8 cellular contexts compared by ENCODE assay signal in genomic region chr22:50544078-50544745, GRCh38. TPM values are rescaled to one million over a fixed set of nuclear protein-coding genes. Genes with fewer than 3 reads are reported as not detected.
DNase-seq lines count a peak whose midpoint lies in the region; ATAC-seq, FAIRE-seq and TF ChIP-seq lines count a peak whose summit lies in the region.

No MANE protein-coding gene starts in this region.

- H3K27me3 Mint-ChIP-seq in activated CD8-positive, alpha-beta T cell treated with anti-CD3 and anti-CD28 coated beads for 36 hours = no peaks in the 10 kb centered on the region

- H3K4me1 Mint-ChIP-seq in activated CD8-positive, alpha-beta T cell treated with anti-CD3 and anti-CD28 coated beads for 36 hours (ENCODE audit: low read depth) = peaks cover 58% of the 10 kb centered on the region
- H3K4me1 Mint-ChIP-seq in stimulated activated effector memory CD8-positive, alpha-beta T cell treated with anti-CD3 and anti-CD28 coated beads, Interleukin-12 subunit alpha, Interleukin-12 subunit beta, amount 100 ng/mL, for 72 hours = peaks cover 60% of the 10 kb centered on the region

- H3K4me3 Mint-ChIP-seq in activated CD8-positive, alpha-beta T cell treated with anti-CD3 and anti-CD28 coated beads for 36 hours = peak overlapping the region; percentile 38
- peak overlapping the region; percentile 64 for H3K4me3 Mint-ChIP-seq in stimulated activated effector memory CD8-positive, alpha-beta T cell treated with anti-CD3 and anti-CD28 coated beads, Interleukin-12 subunit alpha, Interleukin-12 subunit beta, amount 100 ng/mL, for 72 hours

- H3K27ac ChIP-seq in MM.1S (ENCODE audit: low read length) (no peak overlapping the region), H1 (ENCODE audit: low read depth, low read length) (no peak overlapping the region), mucosa of rectum (ENCODE audit: low read depth in 2 of 2, low read length in 2 of 2) (peak overlapping the region; percentile 45 to 65)

- H2BK120ac ChIP-seq in H1 (replicated peaks; ENCODE audit: low read depth, low read length) = no peak overlapping the region

- H3K56ac ChIP-seq in H1 (replicated peaks; ENCODE audit: insufficient read length, low read depth, low read length) = no peak overlapping the region

- H3K27me3 ChIP-seq in MM.1S (replicated peaks; ENCODE audit: insufficient read depth, low read length) (peaks cover 25% of the 10 kb centered on the region), H1 (replicated peaks in 1 of 4; ENCODE audit: control insufficient read depth in 3 of 4, extremely low read depth in 1 of 4, insufficient read depth in 3 of 4, low read length in 3 of 4) (peaks cover 0 to 13% (median 6%) of the 10 kb centered on the region in 4 experiments; a peak in 5 of 7 replicates), mucosa of rectum (ENCODE audit: control insufficient read depth in 2 of 2, insufficient read depth in 2 of 2, low read length in 2 of 2) (peaks cover 5 to 13% of the 10 kb centered on the region in 2 donors)

- no peaks in the 10 kb centered on the region for H3K9me3 Mint-ChIP-seq in activated CD8-positive, alpha-beta T cell treated with anti-CD3 and anti-CD28 coated beads for 36 hours
- no peaks in the 10 kb centered on the region for H3K9me3 Mint-ChIP-seq in stimulated activated effector memory CD8-positive, alpha-beta T cell treated with anti-CD3 and anti-CD28 coated beads, Interleukin-12 subunit alpha, Interleukin-12 subunit beta, amount 100 ng/mL, for 72 hours

- peak overlapping the region; percentile 62 for H2AFZ ChIP-seq in MM.1S (ENCODE audit: low read length)
- no peak overlapping the region for H2AFZ ChIP-seq in H1 (ENCODE audit: low read length)

- H3K36me3 ChIP-seq in MM.1S (replicated peaks; ENCODE audit: insufficient read depth, low read length) (no peaks in the 10 kb centered on the region), H1 (ENCODE audit: control insufficient read depth in 2 of 4, insufficient read depth in 4 of 4, low read length in 3 of 4) (no peaks in the 10 kb centered on the region), mucosa of rectum (ENCODE audit: control insufficient read depth in 2 of 2, insufficient read depth in 2 of 2, low read length in 2 of 2) (no peaks in the 10 kb centered on the region)

- CTCF ChIA-PET in activated CD8-positive, alpha-beta T cell treated with anti-CD3 and anti-CD28 coated beads for 36 hours (lab: Charles Lee) = interaction anchor here (0.9 to 4.6 kb wide), 6 partner anchors 10 to 76 kb away, joined by 3 to 32 read pairs (median 6); partner anchors contain the start of genes SCO2 and SYCE3
- CTCF ChIA-PET in H1 (lab: Charles Lee; ENCODE audit: partially characterized antibody) = interaction anchor here (0.8 to 1.5 kb wide), 4 partner anchors 8 to 150 kb away, joined by 3 to 9 read pairs (median 4); partner anchors contain the start of gene SCO2

- H3K18ac ChIP-seq in H1 (ENCODE audit: extremely low read depth, low read length) = no peak overlapping the region

- H3K9me3 ChIP-seq in MM.1S (replicated peaks; ENCODE audit: insufficient read depth, low read length) (no peaks in the 10 kb centered on the region), H1 (ENCODE audit: insufficient read depth in 2 of 2, low read depth in 1 of 2, low read length in 1 of 2) (no peaks in the 10 kb centered on the region), mucosa of rectum (ENCODE audit: control insufficient read depth in 2 of 2, low read length in 2 of 2) (no peaks in the 10 kb centered on the region)

- no peak for TF ChIP-seq POLR2A in H1 (IDR thresholded peaks at IDR 0.05; ENCODE audit: control extremely low read depth in 1 of 2, low read depth in 2 of 2, low read length in 2 of 2)

- no peak overlapping the region for H3K4ac ChIP-seq in H1 (replicated peaks; ENCODE audit: insufficient read length, low read depth, low read length)

- ATAC-seq in activated CD8-positive, alpha-beta T cell treated with anti-CD3 and anti-CD28 coated beads for 36 hours = peak; percentile 59
- peak; percentile 63 for ATAC-seq in stimulated activated effector memory CD8-positive, alpha-beta T cell treated with anti-CD3 and anti-CD28 coated beads, Interleukin-12 subunit alpha, Interleukin-12 subunit beta, amount 100 ng/mL, for 72 hours
- no peak for ATAC-seq in GM18519 (IDR thresholded peaks at IDR 0.05; ENCODE audit: low FRiP score, unreplicated experiment)

- H4K91ac ChIP-seq in H1 (replicated peaks; ENCODE audit: insufficient read length, low read length) = no peak overlapping the region

- H4K20me1 ChIP-seq in MM.1S (ENCODE audit: insufficient read depth, low read length) = no peaks in the 10 kb centered on the region
- no peaks in the 10 kb centered on the region for H4K20me1 ChIP-seq in H1 (replicated peaks in 1 of 2; ENCODE audit: control insufficient read depth in 1 of 2, insufficient read depth in 2 of 2, low read length in 2 of 2)

- no peak overlapping the region; the same call in none of the 2 replicates for H4K8ac ChIP-seq in H1 (ENCODE audit: extremely low read depth, insufficient read depth, low read length)

- no peak for FAIRE-seq in H1 (lab: Jason Lieb, UNC)

- H2BK15ac ChIP-seq in H1 (ENCODE audit: low read length) = peak overlapping the region; percentile 31; the same call in 1 of the 2 replicates

- peaks cover 28% of the 10 kb centered on the region for H3F3A ChIP-seq in MM.1S (ENCODE audit: insufficient read depth, low read length)

- H3K27ac Mint-ChIP-seq in activated CD8-positive, alpha-beta T cell treated with anti-CD3 and anti-CD28 coated beads for 36 hours = peak overlapping the region; percentile 80
- peak overlapping the region; percentile 85 for H3K27ac Mint-ChIP-seq in stimulated activated effector memory CD8-positive, alpha-beta T cell treated with anti-CD3 and anti-CD28 coated beads, Interleukin-12 subunit alpha, Interleukin-12 subunit beta, amount 100 ng/mL, for 72 hours

- no peak overlapping the region for H2AK5ac ChIP-seq in H1 (ENCODE audit: low read depth, low read length)

- peaks cover 2% of the 10 kb centered on the region for H3K36me3 Mint-ChIP-seq in activated CD8-positive, alpha-beta T cell treated with anti-CD3 and anti-CD28 coated beads for 36 hours (ENCODE audit: low read depth)
- H3K36me3 Mint-ChIP-seq in stimulated activated effector memory CD8-positive, alpha-beta T cell treated with anti-CD3 and anti-CD28 coated beads, Interleukin-12 subunit alpha, Interleukin-12 subunit beta, amount 100 ng/mL, for 72 hours = peaks cover 22% of the 10 kb centered on the region

- no peak overlapping the region for H3K14ac ChIP-seq in H1 (ENCODE audit: insufficient read length)

- no peak overlapping the region for H2BK5ac ChIP-seq in H1 (ENCODE audit: low read depth, low read length)

- DNase-seq in EL (peak; percentile 80), MM.1S (peak; percentile 83), H1 (ENCODE audit: low read depth in 1 of 2, low spot score in 2 of 2) (peak in 1 of 2 experiments; percentile 95), glomerular visceral epithelial cell (ENCODE audit: extremely low spot score) (no peak)
- DNase-seq in activated CD8-positive, alpha-beta T cell treated with anti-CD3 and anti-CD28 coated beads for 36 hours = peak; percentile 93
- peak; percentile 79 to 89 for DNase-seq in stimulated activated effector memory CD8-positive, alpha-beta T cell treated with anti-CD3 and anti-CD28 coated beads, Interleukin-12 subunit alpha, Interleukin-12 subunit beta, amount 100 ng/mL, for 72 hours (ENCODE audit: low spot score in 2 of 2)

- no peaks in the 10 kb centered on the region for H3K23me2 ChIP-seq in H1 (ENCODE audit: low read depth, low read length)

- peak; percentile 57 to 65 for TF ChIP-seq RAD21 in H1 (IDR thresholded peaks at IDR 0.05 in 1 of 2, conservative IDR thresholded peaks at IDR 0.05 in 1 of 2; ENCODE audit: low read depth in 2 of 2, low read length in 2 of 2)

- no peaks in the 10 kb centered on the region for H3K9me2 ChIP-seq in MM.1S (replicated peaks; ENCODE audit: insufficient read depth, low read length)

- WGBS in H1 (ENCODE audit: extremely low coverage in 1 of 2, insufficient coverage in 1 of 2, insufficient read length in 1 of 2, insufficient replicate concordance in 2 of 2, low coverage in 1 of 2, low lambda C conversion rate in 2 of 2, missing lambda C conversion rate in 1 of 2), 2 experiments = 17% methylated on average over 44 of the region's 52 CpGs; no CpG with 5 or more reads in 1 of the 2 experiments

- no peaks in the 10 kb centered on the region for H3K79me2 ChIP-seq in MM.1S (ENCODE audit: low read length)
- no peaks in the 10 kb centered on the region for H3K79me2 ChIP-seq in H1 (ENCODE audit: control insufficient read depth in 1 of 2, insufficient read depth in 2 of 2, low read length in 2 of 2)

- H3K23ac ChIP-seq in H1 (ENCODE audit: insufficient read length) = no peak overlapping the region

- intact Hi-C loops in activated CD8-positive, alpha-beta T cell treated with anti-CD3 and anti-CD28 coated beads for 36 hours (cut with micrococcal nuclease) = no loop called here

- H2BK12ac ChIP-seq in H1 (ENCODE audit: low read depth, low read length) = peak overlapping the region; percentile 17; the same call in 1 of the 2 replicates

- peak overlapping the region; percentile 30 for H4K5ac ChIP-seq in H1 (ENCODE audit: insufficient read length, low read depth, low read length)

- H3K79me1 ChIP-seq in H1 (ENCODE audit: low read depth, low read length) = no peaks in the 10 kb centered on the region

- H3K4me1 ChIP-seq in MM.1S (ENCODE audit: low read length) (peaks cover 18% of the 10 kb centered on the region; the same call in 1 of the 2 replicates), H1 (replicated peaks in 1 of 4; ENCODE audit: control insufficient read depth in 3 of 4, insufficient read depth in 4 of 4, low read length in 3 of 4) (peaks cover 0 to 5% (median 1%) of the 10 kb centered on the region in 4 experiments; a peak in 2 of 7 replicates), mucosa of rectum (ENCODE audit: control insufficient read depth in 2 of 2, insufficient read depth in 2 of 2, low read length in 2 of 2) (peaks cover 15 to 16% of the 10 kb centered on the region in 2 donors)

- no peak for TF ChIP-seq EP300 in H1 (IDR thresholded peaks at IDR 0.05; ENCODE audit: borderline replicate concordance in 1 of 2, low read depth in 2 of 2, low read length in 2 of 2)

- TF ChIP-seq CTCF in MM.1S (IDR thresholded peaks at IDR 0.05; ENCODE audit: low read length) (peak; percentile 78), H1 (IDR thresholded peaks at IDR 0.05; ENCODE audit: control extremely low read depth in 1 of 3, insufficient read depth in 1 of 3, low read depth in 1 of 3, low read length in 3 of 3) (peak; percentile 74 to 88 (median 75))
- peak; percentile 73 for TF ChIP-seq CTCF in activated CD8-positive, alpha-beta T cell treated with anti-CD3 and anti-CD28 coated beads for 36 hours (IDR thresholded peaks at IDR 0.05)

- H3K4me2 ChIP-seq in MM.1S (ENCODE audit: low read depth, low read length) (peak overlapping the region; percentile 63), H1 (ENCODE audit: insufficient read depth in 1 of 2, low read depth in 2 of 2, low read length in 2 of 2) (peak overlapping the region; percentile 13 to 41; a peak in 3 of 4 replicates)

- POLR2A ChIA-PET in activated CD8-positive, alpha-beta T cell treated with anti-CD3 and anti-CD28 coated beads for 36 hours (lab: Charles Lee) = interaction anchor here (0.7 to 4.3 kb wide), 7 partner anchors 12 to 86 kb away, joined by 3 to 23 read pairs (median 7); partner anchors contain the start of genes SCO2 and TYMP
- POLR2A ChIA-PET in H1 (lab: Charles Lee; ENCODE audit: partially characterized antibody) = no interaction called here

- no peak overlapping the region for H2BK20ac ChIP-seq in H1 (ENCODE audit: low read length)

- H3K4me3 ChIP-seq in MM.1S (ENCODE audit: low read length) (peak overlapping the region; percentile 24), H1 (ENCODE audit: extremely low read depth in 1 of 4, insufficient read depth in 2 of 4, low read depth in 3 of 4, low read length in 4 of 4) (peak overlapping the region in 3 of 4 experiments; percentile 9 to 35 (median 14); a peak in 3 of 8 replicates), mucosa of rectum (ENCODE audit: low read length in 2 of 2) (peak overlapping the region; percentile 24 to 60)

- H3K9ac ChIP-seq in MM.1S (ENCODE audit: low read length) (peak overlapping the region; percentile 28; the same call in 1 of the 2 replicates), H1 (replicated peaks in 1 of 4; ENCODE audit: extremely low read depth in 1 of 4, low read depth in 3 of 4, low read length in 3 of 4) (no peak overlapping the region), mucosa of rectum (ENCODE audit: low read depth in 1 of 2, low read length in 2 of 2) (peak overlapping the region; percentile 52 to 71)

RNA-seq across cellular contexts. Expression of gene KLHDC7B, which starts 1.5 kb away (rescaled TPM):
- 1 to 10 TPM; 5.8 to 6.8 TPM for total RNA-seq in activated CD8-positive, alpha-beta T cell treated with anti-CD3 and anti-CD28 coated beads for 36 hours
- total RNA-seq in H1 (2021; fragmentation: NEBNext Ultra II Directional; extraction: Animal tissue kit (Norgen Biotek cat#: 25700)) = not detected in 2 replicates
- not detected in 2 replicates for polyA plus RNA-seq in H1 (2011; rRNA removed)
- not detected for polyA plus RNA-seq in H1 (2011; cell fraction: cytosol; rRNA removed)
- not detected for polyA plus RNA-seq in H1 (2011; cell fraction: nucleus; rRNA removed)
- not detected in 4 replicates for polyA plus RNA-seq in H1 (2012, experiment 1 of 2)
- polyA plus RNA-seq in H1 (2012, experiment 2 of 2) = not detected
- not detected for polyA plus RNA-seq in H1 (2013, experiment 1 of 2)
- not detected for polyA plus RNA-seq in H1 (2013, experiment 2 of 2)
- polyA minus RNA-seq in H1 (2011; rRNA and poly(A)+ RNA removed) = not detected in 2 replicates
- polyA minus RNA-seq in H1 (2011; cell fraction: cytosol; rRNA and poly(A)+ RNA removed) = not detected
- not detected for polyA minus RNA-seq in H1 (2011; cell fraction: nucleus; rRNA and poly(A)+ RNA removed)

RNA-seq across cellular contexts. Expression of gene TYMP, which starts 14.4 kb away (rescaled TPM):
- 10 to 100 TPM; 24.2 to 24.7 TPM for total RNA-seq in activated CD8-positive, alpha-beta T cell treated with anti-CD3 and anti-CD28 coated beads for 36 hours
- 0.43 and 0.46 TPM in 2 replicates for total RNA-seq in H1 (2021; fragmentation: NEBNext Ultra II Directional; extraction: Animal tissue kit (Norgen Biotek cat#: 25700))
- 0.48 and 0.83 TPM in 2 replicates for polyA plus RNA-seq in H1 (2011; rRNA removed)
- polyA plus RNA-seq in H1 (2011; cell fraction: cytosol; rRNA removed) = 0.58 TPM
- 1.6 TPM for polyA plus RNA-seq in H1 (2011; cell fraction: nucleus; rRNA removed)
- 0.40 to 0.65 TPM (median 0.51 TPM) in 4 replicates for polyA plus RNA-seq in H1 (2012, experiment 1 of 2)
- 0.16 TPM for polyA plus RNA-seq in H1 (2012, experiment 2 of 2)
- 0.47 TPM for polyA plus RNA-seq in H1 (2013, experiment 1 of 2)
- 0.39 TPM for polyA plus RNA-seq in H1 (2013, experiment 2 of 2)
- 0.28 TPM in 1 of 2 replicates, not detected in the other for polyA minus RNA-seq in H1 (2011; rRNA and poly(A)+ RNA removed)
- not detected for polyA minus RNA-seq in H1 (2011; cell fraction: cytosol; rRNA and poly(A)+ RNA removed)
- polyA minus RNA-seq in H1 (2011; cell fraction: nucleus; rRNA and poly(A)+ RNA removed) = 0.90 TPM

RNA-seq across cellular contexts. Expression of gene SYCE3, which starts 18.5 kb away (rescaled TPM):
- not detected for total RNA-seq in activated CD8-positive, alpha-beta T cell treated with anti-CD3 and anti-CD28 coated beads for 36 hours
- total RNA-seq in H1 (2021; fragmentation: NEBNext Ultra II Directional; extraction: Animal tissue kit (Norgen Biotek cat#: 25700)) = not detected in 2 replicates
- polyA plus RNA-seq in H1 (2011; rRNA removed) = 1.9 and 2.9 TPM in 2 replicates
- polyA plus RNA-seq in H1 (2011; cell fraction: cytosol; rRNA removed) = 5.7 TPM
- 0.41 TPM for polyA plus RNA-seq in H1 (2011; cell fraction: nucleus; rRNA removed)
- 1.2 to 2.5 TPM (median 1.6 TPM) in 4 replicates for polyA plus RNA-seq in H1 (2012, experiment 1 of 2)
- not detected for polyA plus RNA-seq in H1 (2012, experiment 2 of 2)
- polyA plus RNA-seq in H1 (2013, experiment 1 of 2) = 0.91 TPM
- polyA plus RNA-seq in H1 (2013, experiment 2 of 2) = 0.77 TPM
- polyA minus RNA-seq in H1 (2011; rRNA and poly(A)+ RNA removed) = not detected in 2 replicates
- not detected for polyA minus RNA-seq in H1 (2011; cell fraction: cytosol; rRNA and poly(A)+ RNA removed)
- polyA minus RNA-seq in H1 (2011; cell fraction: nucleus; rRNA and poly(A)+ RNA removed) = not detected

RNA-seq across cellular contexts. Expression of gene SCO2, which starts 18.8 kb away (rescaled TPM):
- total RNA-seq in activated CD8-positive, alpha-beta T cell treated with anti-CD3 and anti-CD28 coated beads for 36 hours = 1 to 10 TPM in 1 of 2 experiments, not detected in 1; 2.7 TPM
- total RNA-seq in H1 (2021; fragmentation: NEBNext Ultra II Directional; extraction: Animal tissue kit (Norgen Biotek cat#: 25700)) = 2.2 TPM in 1 of 2 replicates, not detected in the other
- polyA plus RNA-seq in H1 (2011; rRNA removed) = 2.0 and 2.5 TPM in 2 replicates
- 0.54 TPM for polyA plus RNA-seq in H1 (2011; cell fraction: cytosol; rRNA removed)
- 1.8 TPM for polyA plus RNA-seq in H1 (2011; cell fraction: nucleus; rRNA removed)
- polyA plus RNA-seq in H1 (2012, experiment 1 of 2) = 0.31 to 1.3 TPM (median 0.68 TPM) in 3 of 4 replicates, not detected in the other
- 1.3 TPM for polyA plus RNA-seq in H1 (2012, experiment 2 of 2)
- 0.10 TPM for polyA plus RNA-seq in H1 (2013, experiment 1 of 2)
- not detected for polyA plus RNA-seq in H1 (2013, experiment 2 of 2)
- polyA minus RNA-seq in H1 (2011; rRNA and poly(A)+ RNA removed) = not detected in 2 replicates
- polyA minus RNA-seq in H1 (2011; cell fraction: cytosol; rRNA and poly(A)+ RNA removed) = not detected
- 2.1 TPM for polyA minus RNA-seq in H1 (2011; cell fraction: nucleus; rRNA and poly(A)+ RNA removed)

RNA-seq across cellular contexts. Expression of gene CPT1B, which starts 34.0 kb away (rescaled TPM):
- total RNA-seq in activated CD8-positive, alpha-beta T cell treated with anti-CD3 and anti-CD28 coated beads for 36 hours = 10 to 100 TPM; 42.9 to 43.7 TPM
- 33.1 and 36.2 TPM in 2 replicates for total RNA-seq in H1 (2021; fragmentation: NEBNext Ultra II Directional; extraction: Animal tissue kit (Norgen Biotek cat#: 25700))
- 34.2 and 47.7 TPM in 2 replicates for polyA plus RNA-seq in H1 (2011; rRNA removed)
- polyA plus RNA-seq in H1 (2011; cell fraction: cytosol; rRNA removed) = 48.0 TPM
- 378 TPM for polyA plus RNA-seq in H1 (2011; cell fraction: nucleus; rRNA removed)
- polyA plus RNA-seq in H1 (2012, experiment 1 of 2) = 46.3 to 71.2 TPM (median 63.2 TPM) in 4 replicates
- polyA plus RNA-seq in H1 (2012, experiment 2 of 2) = 31.6 TPM
- 15.9 TPM for polyA plus RNA-seq in H1 (2013, experiment 1 of 2)
- 15.5 TPM for polyA plus RNA-seq in H1 (2013, experiment 2 of 2)
- 20.9 and 22.0 TPM in 2 replicates for polyA minus RNA-seq in H1 (2011; rRNA and poly(A)+ RNA removed)
- 12.0 TPM for polyA minus RNA-seq in H1 (2011; cell fraction: cytosol; rRNA and poly(A)+ RNA removed)
- 46.3 TPM for polyA minus RNA-seq in H1 (2011; cell fraction: nucleus; rRNA and poly(A)+ RNA removed)

Comparison
In these comparisons a context has a peak if more than half of its experiments do, and no peak if none do; other contexts are left out.
1. H3K27ac ChIP-seq: peak in mucosa of rectum (2 of 2); none in MM.1S (single experiment) and H1 (single experiment).
2. H3K9ac ChIP-seq: peak in MM.1S (single experiment) and mucosa of rectum (2 of 2); none in H1 (0 of 4).
3. RNA of gene TYMP, which starts 14.4 kb away (total RNA-seq): 24.2 to 24.7 TPM in activated CD8-positive, alpha-beta T cell treated with anti-CD3 and anti-CD28 coated beads for 36 hours; 0.43 to 0.46 TPM in H1; every median in the first group is over 10 times any median in the second.
4. Peak in every context shown above with its lines, with median percentiles within 50 percentile points of each other: H3K4me3 ChIP-seq and CTCF ChIP-seq.